1 cellular context compared by ENCODE assay signal in genomic region chr1:156858959-156859522, GRCh38.
TF ChIP-seq lines count a peak whose summit lies in the region.

TSS of gene INSRR (minus strand) at chr1:156859117. CDS start at chr1:156858621, 496 bp downstream.

TF ChIP-seq in K562, 482 proteins besides CTCF, POLR2A, EP300 and RAD21 (continued from another document and continues in another):
- TF ChIP-seq ZNF436 (CRISPR knock-in tag; IDR thresholded peaks at IDR 0.05): no peak
- TF ChIP-seq, protein P1, sequence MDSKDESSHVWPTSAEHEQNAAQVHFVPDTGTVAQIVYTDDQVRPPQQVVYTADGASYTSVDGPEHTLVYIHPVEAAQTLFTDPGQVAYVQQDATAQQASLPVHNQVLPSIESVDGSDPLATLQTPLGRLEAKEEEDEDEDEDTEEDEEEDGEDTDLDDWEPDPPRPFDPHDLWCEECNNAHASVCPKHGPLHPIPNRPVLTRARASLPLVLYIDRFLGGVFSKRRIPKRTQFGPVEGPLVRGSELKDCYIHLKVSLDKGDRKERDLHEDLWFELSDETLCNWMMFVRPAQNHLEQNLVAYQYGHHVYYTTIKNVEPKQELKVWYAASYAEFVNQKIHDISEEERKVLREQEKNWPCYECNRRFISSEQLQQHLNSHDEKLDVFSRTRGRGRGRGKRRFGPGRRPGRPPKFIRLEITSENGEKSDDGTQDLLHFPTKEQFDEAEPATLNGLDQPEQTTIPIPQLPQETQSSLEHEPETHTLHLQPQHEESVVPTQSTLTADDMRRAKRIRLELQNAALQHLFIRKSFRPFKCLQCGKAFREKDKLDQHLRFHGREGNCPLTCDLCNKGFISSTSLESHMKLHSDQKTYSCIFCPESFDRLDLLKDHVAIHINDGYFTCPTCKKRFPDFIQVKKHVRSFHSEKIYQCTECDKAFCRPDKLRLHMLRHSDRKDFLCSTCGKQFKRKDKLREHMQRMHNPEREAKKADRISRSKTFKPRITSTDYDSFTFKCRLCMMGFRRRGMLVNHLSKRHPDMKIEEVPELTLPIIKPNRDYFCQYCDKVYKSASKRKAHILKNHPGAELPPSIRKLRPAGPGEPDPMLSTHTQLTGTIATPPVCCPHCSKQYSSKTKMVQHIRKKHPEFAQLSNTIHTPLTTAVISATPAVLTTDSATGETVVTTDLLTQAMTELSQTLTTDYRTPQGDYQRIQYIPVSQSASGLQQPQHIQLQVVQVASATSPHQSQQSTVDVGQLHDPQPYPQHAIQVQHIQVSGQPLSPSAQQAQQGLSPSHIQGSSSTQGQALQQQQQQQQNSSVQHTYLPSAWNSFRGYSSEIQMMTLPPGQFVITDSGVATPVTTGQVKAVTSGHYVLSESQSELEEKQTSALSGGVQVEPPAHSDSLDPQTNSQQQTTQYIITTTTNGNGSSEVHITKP (IDR thresholded peaks at IDR 0.05; ENCODE audit: partially characterized antibody): peak; percentile 88
- TF ChIP-seq, protein P2, sequence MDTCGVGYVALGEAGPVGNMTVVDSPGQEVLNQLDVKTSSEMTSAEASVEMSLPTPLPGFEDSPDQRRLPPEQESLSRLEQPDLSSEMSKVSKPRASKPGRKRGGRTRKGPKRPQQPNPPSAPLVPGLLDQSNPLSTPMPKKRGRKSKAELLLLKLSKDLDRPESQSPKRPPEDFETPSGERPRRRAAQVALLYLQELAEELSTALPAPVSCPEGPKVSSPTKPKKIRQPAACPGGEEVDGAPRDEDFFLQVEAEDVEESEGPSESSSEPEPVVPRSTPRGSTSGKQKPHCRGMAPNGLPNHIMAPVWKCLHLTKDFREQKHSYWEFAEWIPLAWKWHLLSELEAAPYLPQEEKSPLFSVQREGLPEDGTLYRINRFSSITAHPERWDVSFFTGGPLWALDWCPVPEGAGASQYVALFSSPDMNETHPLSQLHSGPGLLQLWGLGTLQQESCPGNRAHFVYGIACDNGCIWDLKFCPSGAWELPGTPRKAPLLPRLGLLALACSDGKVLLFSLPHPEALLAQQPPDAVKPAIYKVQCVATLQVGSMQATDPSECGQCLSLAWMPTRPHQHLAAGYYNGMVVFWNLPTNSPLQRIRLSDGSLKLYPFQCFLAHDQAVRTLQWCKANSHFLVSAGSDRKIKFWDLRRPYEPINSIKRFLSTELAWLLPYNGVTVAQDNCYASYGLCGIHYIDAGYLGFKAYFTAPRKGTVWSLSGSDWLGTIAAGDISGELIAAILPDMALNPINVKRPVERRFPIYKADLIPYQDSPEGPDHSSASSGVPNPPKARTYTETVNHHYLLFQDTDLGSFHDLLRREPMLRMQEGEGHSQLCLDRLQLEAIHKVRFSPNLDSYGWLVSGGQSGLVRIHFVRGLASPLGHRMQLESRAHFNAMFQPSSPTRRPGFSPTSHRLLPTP (IDR thresholded peaks at IDR 0.05; ENCODE audit: borderline replicate concordance, extremely low read depth, insufficient read length): no peak
- TF ChIP-seq TCF3 (CRISPR knock-in tag; IDR thresholded peaks at IDR 0.05): no peak
- peak; percentile 2 for TF ChIP-seq RBBP5 (IDR thresholded peaks at IDR 0.05; ENCODE audit: borderline replicate concordance, insufficient read depth, low read length, poor library complexity, severe bottlenecking)
- 0 out of 2 replicates have a peak, but pooled peaks have one; percentile 45 for TF ChIP-seq CXXC5 (CRISPR knock-in tag; IDR thresholded peaks at IDR 0.05)
- TF ChIP-seq XRCC5 (IDR thresholded peaks at IDR 0.05; ENCODE audit: low read depth, low read length): no peak
- TF ChIP-seq KDM4B (IDR thresholded peaks at IDR 0.05; ENCODE audit: borderline replicate concordance in 2 of 2, low read depth in 1 of 2): no peak
- TF ChIP-seq ZNF274 (IDR thresholded peaks at IDR 0.05; ENCODE audit: borderline replicate concordance, low read depth, low read length): no peak
- TF ChIP-seq PTTG1 (tag; IDR thresholded peaks at IDR 0.05; ENCODE audit: low read depth): no peak
- no peak for TF ChIP-seq FOXJ3 (CRISPR knock-in tag; IDR thresholded peaks at IDR 0.05)
- 0 out of 2 replicates have a peak, but pooled peaks have one; percentile 39 for TF ChIP-seq RB1 (IDR thresholded peaks at IDR 0.05; ENCODE audit: low read depth)
- TF ChIP-seq CAMTA2 (CRISPR knock-in tag; conservative IDR thresholded peaks at IDR 0.05): no peak
- peak; percentile 47 for TF ChIP-seq POLR2G (IDR thresholded peaks at IDR 0.05; ENCODE audit: low read depth, low read length)
- TF ChIP-seq MEF2D (tag; conservative IDR thresholded peaks at IDR 0.05; ENCODE audit: low read depth): no peak
- no peak for TF ChIP-seq MTA1 (IDR thresholded peaks at IDR 0.05; ENCODE audit: borderline replicate concordance)
- TF ChIP-seq TAF9B (IDR thresholded peaks at IDR 0.05; ENCODE audit: partially characterized antibody): no peak
- TF ChIP-seq THRAP3 (IDR thresholded peaks at IDR 0.05; ENCODE audit: borderline replicate concordance): no peak
- 0 out of 2 replicates have a peak, but pooled peaks have one; percentile 40 for TF ChIP-seq LCOR (CRISPR knock-in tag; IDR thresholded peaks at IDR 0.05)
- TF ChIP-seq TEAD1 (CRISPR knock-in tag; IDR thresholded peaks at IDR 0.05): no peak
- TF ChIP-seq RFX5 (IDR thresholded peaks at IDR 0.05; ENCODE audit: low read depth, low read length): no peak
- no peak for TF ChIP-seq SREBF1 (IDR thresholded peaks at IDR 0.05; ENCODE audit: borderline replicate concordance, low read depth, low read length)
- TF ChIP-seq ETS1 (conservative IDR thresholded peaks at IDR 0.05; ENCODE audit: control insufficient read depth, low read depth, low read length): no peak
- TF ChIP-seq HEY1 (CRISPR knock-in tag; IDR thresholded peaks at IDR 0.05; ENCODE audit: borderline replicate concordance): no peak
- no peak for TF ChIP-seq TAF7 (tag; IDR thresholded peaks at IDR 0.05)
- no peak for TF ChIP-seq ZNF445 (CRISPR knock-in tag; IDR thresholded peaks at IDR 0.05; ENCODE audit: low read depth)
- TF ChIP-seq TAL1 (IDR thresholded peaks at IDR 0.05): no peak
- TF ChIP-seq CCNT2 (IDR thresholded peaks at IDR 0.05; ENCODE audit: borderline replicate concordance, extremely low read depth, insufficient read length, low read depth, low read length): peak; percentile 31
- no peak for TF ChIP-seq ZNF224 (CRISPR knock-in tag; IDR thresholded peaks at IDR 0.05)
- no peak for TF ChIP-seq ZNF586 (CRISPR knock-in tag; conservative IDR thresholded peaks at IDR 0.05)
- TF ChIP-seq MNT (conservative IDR thresholded peaks at IDR 0.05): peak in 1 of 2 experiments; percentile 50; a peak in 2 of 4 replicates
- TF ChIP-seq, protein P3, sequence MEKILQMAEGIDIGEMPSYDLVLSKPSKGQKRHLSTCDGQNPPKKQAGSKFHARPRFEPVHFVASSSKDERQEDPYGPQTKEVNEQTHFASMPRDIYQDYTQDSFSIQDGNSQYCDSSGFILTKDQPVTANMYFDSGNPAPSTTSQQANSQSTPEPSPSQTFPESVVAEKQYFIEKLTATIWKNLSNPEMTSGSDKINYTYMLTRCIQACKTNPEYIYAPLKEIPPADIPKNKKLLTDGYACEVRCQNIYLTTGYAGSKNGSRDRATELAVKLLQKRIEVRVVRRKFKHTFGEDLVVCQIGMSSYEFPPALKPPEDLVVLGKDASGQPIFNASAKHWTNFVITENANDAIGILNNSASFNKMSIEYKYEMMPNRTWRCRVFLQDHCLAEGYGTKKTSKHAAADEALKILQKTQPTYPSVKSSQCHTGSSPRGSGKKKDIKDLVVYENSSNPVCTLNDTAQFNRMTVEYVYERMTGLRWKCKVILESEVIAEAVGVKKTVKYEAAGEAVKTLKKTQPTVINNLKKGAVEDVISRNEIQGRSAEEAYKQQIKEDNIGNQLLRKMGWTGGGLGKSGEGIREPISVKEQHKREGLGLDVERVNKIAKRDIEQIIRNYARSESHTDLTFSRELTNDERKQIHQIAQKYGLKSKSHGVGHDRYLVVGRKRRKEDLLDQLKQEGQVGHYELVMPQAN (IDR thresholded peaks at IDR 0.05; ENCODE audit: borderline replicate concordance): no peak
- 0 out of 4 replicates have a peak, but pooled peaks of 1 of the 2 experiments have one; percentile 15 for TF ChIP-seq NONO (IDR thresholded peaks at IDR 0.05; ENCODE audit: low read depth in 2 of 2, low read length in 1 of 2)
- TF ChIP-seq GTF2A2 (tag; IDR thresholded peaks at IDR 0.05): no peak
- peak; percentile 55 for TF ChIP-seq CHD1 (IDR thresholded peaks at IDR 0.05; ENCODE audit: low read length)
- no peak for TF ChIP-seq SIX5 (IDR thresholded peaks at IDR 0.05; ENCODE audit: borderline replicate concordance in 1 of 2, insufficient read depth in 1 of 2, low read depth in 1 of 2, low read length in 2 of 2)
- no peak for TF ChIP-seq ZBTB49 (CRISPR knock-in tag; IDR thresholded peaks at IDR 0.05; ENCODE audit: borderline replicate concordance)
- no peak; the same call in 1 of the 2 replicates for TF ChIP-seq ARID4B (CRISPR knock-in tag; IDR thresholded peaks at IDR 0.05)
- TF ChIP-seq, protein P4, sequence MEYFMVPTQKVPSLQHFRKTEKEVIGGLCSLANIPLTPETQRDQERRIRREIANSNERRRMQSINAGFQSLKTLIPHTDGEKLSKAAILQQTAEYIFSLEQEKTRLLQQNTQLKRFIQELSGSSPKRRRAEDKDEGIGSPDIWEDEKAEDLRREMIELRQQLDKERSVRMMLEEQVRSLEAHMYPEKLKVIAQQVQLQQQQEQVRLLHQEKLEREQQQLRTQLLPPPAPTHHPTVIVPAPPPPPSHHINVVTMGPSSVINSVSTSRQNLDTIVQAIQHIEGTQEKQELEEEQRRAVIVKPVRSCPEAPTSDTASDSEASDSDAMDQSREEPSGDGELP (CRISPR knock-in tag; IDR thresholded peaks at IDR 0.05; ENCODE audit: borderline replicate concordance): peak; percentile 80
- TF ChIP-seq E2F3 (CRISPR knock-in tag; IDR thresholded peaks at IDR 0.05): 0 out of 2 replicates have a peak, but pooled peaks have one; percentile 16
